Comparison of ENCODE assay signal across 24 cellular contexts in genomic region chr11:120695426-120695825, GRCh38.
DNase-seq lines count a peak whose midpoint lies in the region; TF ChIP-seq lines count a peak whose summit lies in the region.
"Had no signal": no experiment of that assay in that cellular context is flagged by ENCODE, and none has a peak within 500 bp of the region (broad histone marks: within the 10 kb centered on the region; RNA-seq: fewer than 3 reads in every experiment).

No MANE protein-coding gene starts in this region.

- H3K27ac Mint-ChIP-seq in mesothelial cell of epicardium = no peak overlapping the region
- H3K27ac Mint-ChIP-seq: B cell; CD4-positive, alpha-beta memory T cell; CD4-positive, CD25-positive, alpha-beta regulatory T cell; CD8-positive, alpha-beta memory T cell had no signal

- H3K4me2 ChIP-seq in BLaER1 (peak overlapping the region; percentile 63), osteoblast (ENCODE audit: insufficient read depth, low read length) (no peak overlapping the region)
- H3K4me2 ChIP-seq: A549 had no signal

- no peaks in the 10 kb centered on the region for H3K27me3 ChIP-seq in BLaER1
- H3K27me3 ChIP-seq in osteoblast (ENCODE audit: insufficient read depth, low read length) = peaks cover 1% of the 10 kb centered on the region

- no peak overlapping the region for H3K4me3 ChIP-seq in BLaER1
- no peak overlapping the region for H3K4me3 ChIP-seq in osteoblast (ENCODE audit: insufficient read depth, low read length)
- H3K4me3 ChIP-seq in foreskin fibroblast (ENCODE audit: low read depth in 1 of 2, low read length in 2 of 2) = no peak overlapping the region
- H3K4me3 ChIP-seq: A549, GM12878 had no signal

- POLR2A ChIA-PET in RWPE1 (lab: Yijun Ruan, JAX; ENCODE audit: low non-redundant PET) = no interaction called here

- no peak overlapping the region for H3K4me3 Mint-ChIP-seq in mesothelial cell of epicardium
- H3K4me3 Mint-ChIP-seq: B cell; CD14-positive monocyte; CD4-positive, alpha-beta memory T cell; CD4-positive, CD25-positive, alpha-beta regulatory T cell; CD8-positive, alpha-beta memory T cell had no signal

- H3K27me3 Mint-ChIP-seq in mesothelial cell of epicardium (ENCODE audit: low read depth) = peaks cover 19% of the 10 kb centered on the region

- no peaks in the 10 kb centered on the region for H4K20me1 ChIP-seq in BLaER1
- no peaks in the 10 kb centered on the region for H4K20me1 ChIP-seq in osteoblast (ENCODE audit: insufficient read depth, low read length)

- no peak overlapping the region for H2AFZ ChIP-seq in osteoblast (ENCODE audit: low read length)

- no peaks in the 10 kb centered on the region for H3K36me3 ChIP-seq in BLaER1
- no peaks in the 10 kb centered on the region for H3K36me3 ChIP-seq in osteoblast (ENCODE audit: insufficient read depth, low read length)

- DNase-seq in mesenteric fat pad (ENCODE audit: low spot score) (peak; percentile 71), osteoblast (ENCODE audit: insufficient read length, low spot score, missing footprints) (peak; percentile 50), foreskin fibroblast (no peak), RWPE1 (ENCODE audit: low spot score) (no peak), mesothelial cell of epicardium (ENCODE audit: low spot score in 2 of 2, unreplicated experiment in 2 of 2) (no peak), T1000 (lab: John Stamatoyannopoulos, UW) (no peak)
- DNase-seq: AML-193; CD4-positive, alpha-beta memory T cell; CD4-positive, CD25-positive, alpha-beta regulatory T cell; CD8-positive, alpha-beta memory T cell; COR-L47; DMS 273 treated with DMSO at 0.1 percent for 48 hours; DMS53; DMS79; DND-41; EL; GDM1 had no signal

- H3K36me3 Mint-ChIP-seq in mesothelial cell of epicardium = no peaks in the 10 kb centered on the region
- H3K36me3 Mint-ChIP-seq: CD14-positive monocyte; CD4-positive, alpha-beta memory T cell; CD4-positive, CD25-positive, alpha-beta regulatory T cell; CD8-positive, alpha-beta memory T cell had no signal

- no peaks in the 10 kb centered on the region for H3K9me3 Mint-ChIP-seq in mesothelial cell of epicardium
- H3K9me3 Mint-ChIP-seq: CD14-positive monocyte; CD4-positive, alpha-beta memory T cell; CD4-positive, CD25-positive, alpha-beta regulatory T cell; CD8-positive, alpha-beta memory T cell had no signal

- H3K9me3 ChIP-seq in BLaER1 = peaks cover 2% of the 10 kb centered on the region; the same call in 1 of the 2 replicates
- no peaks in the 10 kb centered on the region for H3K9me3 ChIP-seq in osteoblast (ENCODE audit: low read depth, low read length)
- H3K9me3 ChIP-seq: A549 had no signal

- no peaks in the 10 kb centered on the region for H3K79me2 ChIP-seq in osteoblast (ENCODE audit: insufficient read depth, low read length)

- H3K9ac ChIP-seq in BLaER1 = no peak overlapping the region

- CTCF ChIA-PET in RWPE1 (lab: Yijun Ruan, JAX) = interaction anchor here (0.6 to 1.3 kb wide), 2 partner anchors 10 to 753 kb away, joined by 3 to 6 read pairs; no protein-coding TSS in a partner anchor

- TF ChIP-seq CTCF in C4-2B (conservative IDR thresholded peaks at IDR 0.05) (no peak), osteoblast (IDR thresholded peaks at IDR 0.05; ENCODE audit: extremely low read depth, low read depth, low read length) (no peak), foreskin fibroblast (IDR thresholded peaks at IDR 0.05; ENCODE audit: low read depth, low read length) (no peak), RWPE1 (conservative IDR thresholded peaks at IDR 0.05; ENCODE audit: low read depth) (no peak), mesothelial cell of epicardium (IDR thresholded peaks at IDR 0.05; ENCODE audit: unreplicated experiment) (no peak)

- H3K4me1 Mint-ChIP-seq in mesothelial cell of epicardium = peaks cover 7% of the 10 kb centered on the region
- H3K4me1 Mint-ChIP-seq: B cell; CD14-positive monocyte; CD4-positive, alpha-beta memory T cell; CD4-positive, CD25-positive, alpha-beta regulatory T cell; CD8-positive, alpha-beta memory T cell had no signal

- H3K27ac ChIP-seq in BLaER1 = peak overlapping the region; percentile 60
- peak overlapping the region; percentile 34 for H3K27ac ChIP-seq in C4-2B
- no peak overlapping the region for H3K27ac ChIP-seq in osteoblast (ENCODE audit: low read depth, low read length)
- H3K27ac ChIP-seq in RWPE1 = no peak overlapping the region
- H3K27ac ChIP-seq: 22Rv1, A549 had no signal

- H3K4me1 ChIP-seq in BLaER1 (peaks cover 45% of the 10 kb centered on the region), osteoblast (ENCODE audit: insufficient read depth, low read length) (no peaks in the 10 kb centered on the region)
- H3K4me1 ChIP-seq: A549 had no signal

Comparison
In these comparisons a context has a peak if more than half of its experiments do, and no peak if none do; other contexts are left out.
1. H3K27ac ChIP-seq: peak in BLaER1 (single experiment) and C4-2B (single experiment); none in osteoblast (single experiment) and RWPE1 (single experiment).
2. DNase-seq: peak in mesenteric fat pad (single experiment) and osteoblast (single experiment); none in foreskin fibroblast (0 of 2), RWPE1 (single experiment), mesothelial cell of epicardium (0 of 2) and T1000 (single experiment).